In the genomic region with DNA sequence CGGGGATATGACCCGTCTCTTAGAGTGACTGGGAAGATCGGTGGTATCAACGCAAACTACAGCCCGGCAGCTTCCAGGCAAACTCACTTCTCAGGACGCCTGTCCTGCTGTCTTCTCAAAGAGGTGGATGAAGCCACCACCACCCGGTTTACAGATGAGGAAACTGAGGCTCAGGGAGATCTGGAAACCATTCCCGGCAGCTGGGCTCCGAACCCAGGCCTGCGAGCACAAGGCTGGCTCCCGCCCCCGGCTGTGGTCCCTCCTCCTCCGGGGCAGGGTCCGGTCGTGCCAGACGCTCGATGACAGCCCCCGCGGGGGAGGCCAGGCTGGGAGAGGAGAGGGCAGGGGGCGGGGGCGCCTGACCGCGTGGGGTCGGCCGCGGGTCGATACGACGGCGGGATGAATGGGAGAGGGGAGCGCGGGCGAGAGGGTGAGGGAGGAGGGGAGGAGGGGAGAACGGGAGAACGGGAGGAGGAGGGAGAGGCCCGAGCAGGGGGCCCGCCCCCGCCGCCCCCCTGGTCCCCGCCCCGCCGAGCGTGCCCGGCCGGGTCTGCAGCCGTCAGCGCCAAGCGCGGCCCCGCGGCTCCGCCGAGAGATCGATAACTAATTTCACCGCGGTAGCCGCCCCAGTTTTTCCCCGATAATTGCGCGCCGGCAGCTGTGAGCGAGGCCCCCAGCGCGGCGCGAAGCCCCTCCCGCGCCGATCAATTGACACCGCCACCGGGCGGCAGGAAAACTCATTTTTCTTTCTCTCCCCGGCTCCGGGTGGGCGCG, we compare ENCODE assay signal across 1 cellular context.
TF ChIP-seq lines count a peak whose summit lies in the region.

No MANE protein-coding gene starts in this region.

TF ChIP-seq in HEK293, 187 proteins besides CTCF, POLR2A, EP300 and RAD21 (continued from another document):
- TF ChIP-seq, protein P1, sequence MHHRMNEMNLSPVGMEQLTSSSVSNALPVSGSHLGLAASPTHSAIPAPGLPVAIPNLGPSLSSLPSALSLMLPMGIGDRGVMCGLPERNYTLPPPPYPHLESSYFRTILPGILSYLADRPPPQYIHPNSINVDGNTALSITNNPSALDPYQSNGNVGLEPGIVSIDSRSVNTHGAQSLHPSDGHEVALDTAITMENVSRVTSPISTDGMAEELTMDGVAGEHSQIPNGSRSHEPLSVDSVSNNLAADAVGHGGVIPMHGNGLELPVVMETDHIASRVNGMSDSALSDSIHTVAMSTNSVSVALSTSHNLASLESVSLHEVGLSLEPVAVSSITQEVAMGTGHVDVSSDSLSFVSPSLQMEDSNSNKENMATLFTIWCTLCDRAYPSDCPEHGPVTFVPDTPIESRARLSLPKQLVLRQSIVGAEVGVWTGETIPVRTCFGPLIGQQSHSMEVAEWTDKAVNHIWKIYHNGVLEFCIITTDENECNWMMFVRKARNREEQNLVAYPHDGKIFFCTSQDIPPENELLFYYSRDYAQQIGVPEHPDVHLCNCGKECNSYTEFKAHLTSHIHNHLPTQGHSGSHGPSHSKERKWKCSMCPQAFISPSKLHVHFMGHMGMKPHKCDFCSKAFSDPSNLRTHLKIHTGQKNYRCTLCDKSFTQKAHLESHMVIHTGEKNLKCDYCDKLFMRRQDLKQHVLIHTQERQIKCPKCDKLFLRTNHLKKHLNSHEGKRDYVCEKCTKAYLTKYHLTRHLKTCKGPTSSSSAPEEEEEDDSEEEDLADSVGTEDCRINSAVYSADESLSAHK (tag by site-specific recombination; IDR thresholded peaks at IDR 0.05) = peak; percentile 35; the same call in 1 of the 2 replicates
- TF ChIP-seq ZFHX2 (tag by site-specific recombination; conservative IDR thresholded peaks at IDR 0.05) = peak; percentile 98
- TF ChIP-seq ZNF48 (tag by site-specific recombination; IDR thresholded peaks at IDR 0.05) = no peak
- TF ChIP-seq, protein P2, sequence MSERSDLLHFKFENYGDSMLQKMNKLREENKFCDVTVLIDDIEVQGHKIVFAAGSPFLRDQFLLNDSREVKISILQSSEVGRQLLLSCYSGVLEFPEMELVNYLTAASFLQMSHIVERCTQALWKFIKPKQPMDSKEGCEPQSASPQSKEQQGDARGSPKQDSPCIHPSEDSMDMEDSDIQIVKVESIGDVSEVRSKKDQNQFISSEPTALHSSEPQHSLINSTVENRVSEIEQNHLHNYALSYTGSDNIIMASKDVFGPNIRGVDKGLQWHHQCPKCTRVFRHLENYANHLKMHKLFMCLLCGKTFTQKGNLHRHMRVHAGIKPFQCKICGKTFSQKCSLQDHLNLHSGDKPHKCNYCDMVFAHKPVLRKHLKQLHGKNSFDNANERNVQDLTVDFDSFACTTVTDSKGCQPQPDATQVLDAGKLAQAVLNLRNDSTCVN (tag by site-specific recombination; optimal IDR thresholded peaks at IDR 0.05) = peak; percentile 53
- no peak for TF ChIP-seq ZNF624 (tag by site-specific recombination; IDR thresholded peaks at IDR 0.05)
- TF ChIP-seq ZIC2 (tag by site-specific recombination; IDR thresholded peaks at IDR 0.05) = peak; percentile 71
- peak; percentile 67 for TF ChIP-seq SP3 (tag by site-specific recombination; IDR thresholded peaks at IDR 0.05)
